9 cellular contexts compared by ENCODE assay signal in the genomic region with DNA sequence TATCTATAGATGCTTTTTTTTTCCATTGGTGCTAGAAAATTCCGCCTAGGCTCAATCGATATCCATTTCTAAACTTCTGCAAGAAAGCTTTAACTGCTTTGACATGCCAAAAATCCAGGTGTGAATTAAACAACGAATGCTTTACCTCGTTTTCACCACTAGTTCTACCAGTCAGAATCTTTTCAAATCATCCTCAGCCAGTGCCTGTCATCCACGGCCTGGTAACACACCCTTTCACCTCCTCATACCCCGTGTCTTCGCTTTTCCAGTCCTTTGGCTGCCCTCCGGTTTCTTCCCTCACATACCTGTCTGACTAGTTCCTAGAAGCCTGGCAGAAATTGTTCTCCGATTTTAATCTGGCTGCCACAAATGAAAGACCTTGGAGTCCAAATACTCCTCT. TPM values are rescaled to one million over a fixed set of nuclear protein-coding genes. Genes with fewer than 3 reads are reported as not detected.
DNase-seq lines count a peak whose midpoint lies in the region; ATAC-seq and TF ChIP-seq lines count a peak whose summit lies in the region.
"Had no signal": no experiment of that assay in that cellular context is flagged by ENCODE, and none has a peak within 500 bp of the region (broad histone marks: within the 10 kb centered on the region; RNA-seq: fewer than 3 reads in every experiment).

No MANE protein-coding gene starts in this region.

- H2AFZ ChIP-seq in HCT116 (ENCODE audit: low read depth, low read length, poor library complexity, severe bottlenecking): no peak overlapping the region

- H3K4me3 ChIP-seq in HCT116 (replicated peaks in 1 of 2; ENCODE audit: low read depth in 1 of 2, low read length in 2 of 2) (no peak overlapping the region), iPS-11a (ENCODE audit: low read depth, low read length) (peak overlapping the region; percentile 71), thyroid gland (replicated peaks in 1 of 3) (no peak overlapping the region), colonic mucosa (no peak overlapping the region)

- H3K9me3 Mint-ChIP-seq in T-helper 2 cell treated with Interferon-gamma antibody and Interleukin-4, amounts not matched to agents 5 μg/mL and 100 μg/mL, for 36 hours: no peaks in the 10 kb centered on the region

- CTCF ChIA-PET in HCT116 (lab: Charles Lee): interaction anchor here (0.7 to 1.6 kb wide), 5 partner anchors 15 to 53 kb away, joined by 3 to 8 read pairs (median 4); partner anchors contain the start of gene M6PR

- BruUV-seq in HCT116 (replicated peaks; lab: Mats Ljungman, UMichigan): no TSS peak

- no peak overlapping the region for H3K27ac Mint-ChIP-seq in T-helper 2 cell treated with Interferon-gamma antibody and Interleukin-4, amounts not matched to agents 5 μg/mL and 100 μg/mL, for 36 hours

- H3K36me3 ChIP-seq in HCT116 (ENCODE audit: control insufficient read depth in 1 of 2, insufficient read depth in 2 of 2, low read length in 2 of 2) (no peaks in the 10 kb centered on the region), thyroid gland (no peaks in the 10 kb centered on the region), colonic mucosa (no peaks in the 10 kb centered on the region)
- H3K36me3 ChIP-seq: upper lobe of left lung had no signal

- H3K4me1 ChIP-seq in HCT116 (ENCODE audit: control insufficient read depth in 1 of 2, insufficient read depth in 2 of 2, low read length in 2 of 2) (peaks cover 14 to 27% of the 10 kb centered on the region in 2 experiments; a peak in 3 of 4 replicates), thyroid gland (peaks cover 16 to 19% of the 10 kb centered on the region in 2 donors), colonic mucosa (peaks cover 7% of the 10 kb centered on the region)

- H3K9me2 ChIP-seq in HCT116 (ENCODE audit: insufficient read depth): no peaks in the 10 kb centered on the region

- peak overlapping the region; percentile 90; the same call in 1 of the 2 replicates for H3K4me2 ChIP-seq in HCT116 (ENCODE audit: low read length)

- TF ChIP-seq POLR2A in HCT116 (IDR thresholded peaks at IDR 0.05; ENCODE audit: borderline replicate concordance, extremely low read depth, insufficient read depth, insufficient read length): no peak
- no peak for TF ChIP-seq POLR2A in thyroid gland (IDR thresholded peaks at IDR 0.05)

- no peaks in the 10 kb centered on the region for H3K36me3 Mint-ChIP-seq in T-helper 2 cell treated with Interferon-gamma antibody and Interleukin-4, amounts not matched to agents 5 μg/mL and 100 μg/mL, for 36 hours (ENCODE audit: low read depth)

- H3K9ac ChIP-seq in HCT116 (ENCODE audit: low read length) (no peak overlapping the region), colonic mucosa (ENCODE audit: low read depth in 2 of 2, low read length in 2 of 2) (no peak overlapping the region)

- H3K4me3 Mint-ChIP-seq in T-helper 2 cell treated with Interferon-gamma antibody and Interleukin-4, amounts not matched to agents 5 μg/mL and 100 μg/mL, for 36 hours: peak overlapping the region; percentile 74

- POLR2A ChIA-PET in HCT116 (lab: Charles Lee): no interaction called here

- H3K27ac ChIP-seq in C4-2B (no peak overlapping the region), HCT116 (ENCODE audit: low read depth, low read length) (no peak overlapping the region), thyroid gland (peak overlapping the region in 1 of 3 donors; percentile 69), colonic mucosa (no peak overlapping the region)

- RAD21 ChIA-PET in HCT116 (lab: Charles Lee; ENCODE audit: low non-redundant PET in 1 of 2, low total read pairs in 2 of 2, uncharacterized antibody in 2 of 2, unreplicated experiment in 2 of 2): no interaction called here

- DNase-seq in HCT116 (ENCODE audit: low read depth, low spot score) (no peak), thyroid gland (peak; percentile 45 to 55), NOMO-1 (lab: John Stamatoyannopoulos, UW; ENCODE audit: unreplicated experiment in 2 of 2) (no peak), colonic mucosa (no peak)
- no peak for DNase-seq in T-helper 2 cell treated with Interferon-gamma antibody and Interleukin-4, amounts not matched to agents 5 μg/mL and 100 μg/mL, for 36 hours (ENCODE audit: low spot score)
- DNase-seq in activated CD4-positive, CD25-positive, alpha-beta regulatory T cell treated with anti-CD3 and anti-CD28 coated beads, Interleukin-2, amount 50 U/mL, for 72 hours: no peak
- DNase-seq: upper lobe of left lung had no signal

- H3K27me3 Mint-ChIP-seq in T-helper 2 cell treated with Interferon-gamma antibody and Interleukin-4, amounts not matched to agents 5 μg/mL and 100 μg/mL, for 36 hours (ENCODE audit: low read depth): peaks cover 26% of the 10 kb centered on the region

- no peaks in the 10 kb centered on the region for H4K20me1 ChIP-seq in HCT116 (ENCODE audit: insufficient read depth)

- WGBS in thyroid gland, 2 donors: 28 to 29% methylated on average over 9 of the region's 9 CpGs

- H3K4me1 Mint-ChIP-seq in T-helper 2 cell treated with Interferon-gamma antibody and Interleukin-4, amounts not matched to agents 5 μg/mL and 100 μg/mL, for 36 hours (ENCODE audit: low read depth): peaks cover 12% of the 10 kb centered on the region

- intact Hi-C loops in HCT116 (cut with micrococcal nuclease) (loop anchor here (5.0 kb wide), 1 partner anchor 34 kb away; the partner anchor contains the start of gene M6PR), thyroid gland (cut with DNase I) (no loop called here), colonic mucosa (cut with DNase I) (no loop called here)

- H3K79me2 ChIP-seq in HCT116 (ENCODE audit: insufficient read depth, low read length): no peaks in the 10 kb centered on the region

- H3K9me3 ChIP-seq in HCT116 (ENCODE audit: control insufficient read depth in 1 of 2, insufficient read depth in 1 of 2, low read depth in 1 of 2, low read length in 2 of 2) (no peaks in the 10 kb centered on the region), thyroid gland (no peaks in the 10 kb centered on the region), colonic mucosa (no peaks in the 10 kb centered on the region)
- H3K9me3 ChIP-seq: upper lobe of left lung had no signal

- no peak for TF ChIP-seq RAD21 in HCT116 (IDR thresholded peaks at IDR 0.05; ENCODE audit: low read depth)

- TF ChIP-seq CTCF in C4-2B (conservative IDR thresholded peaks at IDR 0.05): peak; percentile 42
- TF ChIP-seq CTCF in HCT116 (IDR thresholded peaks at IDR 0.05 in 2 of 3, conservative IDR thresholded peaks at IDR 0.05 in 1 of 3; ENCODE audit: borderline replicate concordance in 1 of 3, insufficient read depth in 1 of 3, low read depth in 2 of 3, low read length in 2 of 3): peak in 2 of 3 experiments; percentile 23 to 37; a peak in 3 of 6 replicates
- TF ChIP-seq CTCF in thyroid gland (IDR thresholded peaks at IDR 0.05): peak in 2 of 6 experiments; percentile 20 to 33
- no peak for TF ChIP-seq CTCF in colonic mucosa (IDR thresholded peaks at IDR 0.05)

- no peaks in the 10 kb centered on the region for H3K27me3 ChIP-seq in HCT116 (ENCODE audit: insufficient read depth, low read length)
- no peaks in the 10 kb centered on the region for H3K27me3 ChIP-seq in thyroid gland
- H3K27me3 ChIP-seq in colonic mucosa: no peaks in the 10 kb centered on the region
- H3K27me3 ChIP-seq: upper lobe of left lung had no signal

- no peak for ATAC-seq in HCT116

TF ChIP-seq in HCT116, 20 proteins besides CTCF, POLR2A, EP300 and RAD21:
- TF ChIP-seq POLR2AphosphoS5 (IDR thresholded peaks at IDR 0.05; ENCODE audit: low read depth, low read length) (no peak), ZNF274 (IDR thresholded peaks at IDR 0.05; ENCODE audit: low read depth, low read length) (no peak), CBX3 (IDR thresholded peaks at IDR 0.05; ENCODE audit: low read depth) (no peak), EZH2phosphoT487 (IDR thresholded peaks at IDR 0.05; ENCODE audit: borderline replicate concordance) (no peak), FOSL1 (IDR thresholded peaks at IDR 0.05; ENCODE audit: low read depth) (no peak), CEBPB (IDR thresholded peaks at IDR 0.05; ENCODE audit: low read depth) (no peak), ZFX (IDR thresholded peaks at IDR 0.05) (no peak), EZH2 (IDR thresholded peaks at IDR 0.05) (no peak), JUND (IDR thresholded peaks at IDR 0.05) (no peak), YY1 (IDR thresholded peaks at IDR 0.05; ENCODE audit: extremely low read depth, insufficient replicate concordance, low read depth, low read length) (no peak)

RNA-seq across cellular contexts. Expression of gene PHC1, which starts 1.4 kb away (rescaled TPM):
- 22.8 TPM for total RNA-seq in HCT116 (2021; ENCODE audit: unreplicated experiment)
- polyA plus RNA-seq in HCT116 (2012): 15.5 and 16.2 TPM in 2 replicates
- total RNA-seq in thyroid gland: 10 to 100 TPM; 51.7 to 71.2 (median 67.3) TPM
- 10 to 100 TPM in 1 of 2 donors, 1 to 10 TPM in 1; 7.2 to 12.8 TPM for total RNA-seq in colonic mucosa

RNA-seq across cellular contexts. Expression of gene M6PR, which starts 36.5 kb away (rescaled TPM):
- 142 TPM for total RNA-seq in HCT116 (2021; ENCODE audit: unreplicated experiment)
- 114 and 136 TPM in 2 replicates for polyA plus RNA-seq in HCT116 (2012)
- total RNA-seq in thyroid gland: 100 to 1,000 TPM; 112 to 158 (median 136) TPM
- total RNA-seq in colonic mucosa: 100 to 1,000 TPM in 1 of 2 donors, 10 to 100 TPM in 1; 84.3 to 122 TPM

Comparison
In these comparisons a context has a peak if more than half of its experiments do, and no peak if none do; other contexts are left out.
1. DNase-seq: peak in thyroid gland (2 of 2); none in HCT116 (single experiment), T-helper 2 cell treated with Interferon-gamma antibody and Interleukin-4, amounts not matched to agents 5 μg/mL and 100 μg/mL, for 36 hours (single experiment), activated CD4-positive, CD25-positive, alpha-beta regulatory T cell treated with anti-CD3 and anti-CD28 coated beads, Interleukin-2, amount 50 U/mL, for 72 hours (single experiment), NOMO-1 (0 of 2) and colonic mucosa (single experiment).